ENCODE assay signal across 28 cellular contexts in the genomic region with DNA sequence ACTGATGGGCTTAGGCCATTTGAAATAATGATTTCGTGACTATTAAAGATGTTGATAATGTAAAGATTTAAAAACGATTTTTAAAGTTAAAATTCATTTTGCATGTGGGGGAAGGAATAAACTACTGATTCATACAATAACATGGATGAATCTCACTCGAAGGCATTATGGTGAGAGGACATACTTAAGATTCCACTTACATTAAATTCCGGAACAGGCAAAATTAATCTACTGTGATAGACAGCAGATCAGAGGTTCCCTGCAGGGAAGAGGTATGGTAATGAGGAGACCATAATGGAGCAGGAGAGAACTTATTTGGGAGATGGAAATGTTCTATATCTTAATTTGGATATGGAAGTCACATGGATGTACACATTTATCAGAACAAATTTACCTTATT.
"Had no signal": no experiment of that assay in that cellular context is flagged by ENCODE, and none has a peak within 500 bp of the region (broad histone marks: within the 10 kb centered on the region; RNA-seq: fewer than 3 reads in every experiment).

No MANE protein-coding gene starts in this region.

- H3K27ac ChIP-seq: coronary artery, neutrophil, parathyroid adenoma, right lobe of liver, suprapubic skin, transverse colon, upper lobe of right lung, vagina had no signal

- H3K79me2 ChIP-seq: parathyroid adenoma had no signal

- H3K4me3 ChIP-seq: coronary artery, lung, mucosa of descending colon, right lobe of liver, smooth muscle cell, suprapubic skin, transverse colon, upper lobe of right lung, vagina had no signal

- H3K9me3 ChIP-seq: mucosa of descending colon, neutrophil, right lobe of liver, suprapubic skin, transverse colon, upper lobe of right lung, vagina had no signal

- H3K4me2 ChIP-seq: smooth muscle cell had no signal

- H2AFZ ChIP-seq: parathyroid adenoma had no signal

- H3K27me3 ChIP-seq: right lobe of liver, suprapubic skin, transverse colon, vagina had no signal

- H3K27ac Mint-ChIP-seq: immature natural killer cell; memory B cell; natural killer cell treated with Interleukin-12 subunit alpha and Interleukin-12 subunit beta and Interleukin-15 and Interleukin-18, amount 100 ng/mL, for 72 hours; progenitor cell of endocrine pancreas; stimulated activated naive CD8-positive, alpha-beta T cell treated with anti-CD3 and anti-CD28 coated beads, Interleukin-15, amount 100 ng/mL, for 72 hours had no signal

- H3K9me3 Mint-ChIP-seq: immature natural killer cell; memory B cell; natural killer cell treated with Interleukin-12 subunit alpha and Interleukin-12 subunit beta and Interleukin-15 and Interleukin-18, amount 100 ng/mL, for 72 hours; stimulated activated naive CD8-positive, alpha-beta T cell treated with anti-CD3 and anti-CD28 coated beads, Interleukin-15, amount 100 ng/mL, for 72 hours had no signal

- FAIRE-seq: frontal cortex, keratinocyte had no signal

- H3K4me3 Mint-ChIP-seq: immature natural killer cell; memory B cell; natural killer cell treated with Interleukin-12 subunit alpha and Interleukin-12 subunit beta and Interleukin-15 and Interleukin-18, amount 100 ng/mL, for 72 hours; neural crest cell; stimulated activated naive CD8-positive, alpha-beta T cell treated with anti-CD3 and anti-CD28 coated beads, Interleukin-15, amount 100 ng/mL, for 72 hours had no signal

- H3K4me1 ChIP-seq: parathyroid adenoma had no signal

- H3K36me3 ChIP-seq: neutrophil, right lobe of liver, suprapubic skin, transverse colon, upper lobe of right lung, vagina had no signal

- H3K36me3 Mint-ChIP-seq: immature natural killer cell; memory B cell; natural killer cell treated with Interleukin-12 subunit alpha and Interleukin-12 subunit beta and Interleukin-15 and Interleukin-18, amount 100 ng/mL, for 72 hours had no signal

- DNase-seq: dermis blood vessel endothelial cell; hypothalamus; immature natural killer cell; mucosa of descending colon; naive B cell; right lobe of liver; stimulated activated CD4-positive, alpha-beta T cell treated with anti-CD3 and anti-CD28 coated beads, Interleukin-12 subunit alpha, Interleukin-12 subunit beta, amount 100 ng/mL, for 4 hours; stimulated activated CD4-positive, alpha-beta T cell treated with anti-CD3 and anti-CD28 coated beads, Interleukin-1b, Interleukin-23, amount 100 ng/mL, for 48 hours; stimulated activated CD4-positive, alpha-beta T cell treated with anti-CD3 and anti-CD28 coated beads, Interleukin-4, amount 100 ng/mL, for 1 hour; stimulated activated CD8-positive, alpha-beta memory T cell treated with anti-CD3 and anti-CD28 coated beads, Interleukin-4, amount 100 ng/mL, for 48 hours; stimulated activated naive CD4-positive, alpha-beta T cell; stimulated activated naive CD8-positive, alpha-beta T cell treated with anti-CD3 and anti-CD28 coated beads, Interleukin-15, amount 100 ng/mL, for 72 hours; transverse colon; upper lobe of right lung had no signal

- H3K9ac ChIP-seq: parathyroid adenoma had no signal

- ATAC-seq: left lobe of liver; mucosa of descending colon; natural killer cell treated with Interleukin-12 subunit alpha and Interleukin-12 subunit beta and Interleukin-15 and Interleukin-18, amount 100 ng/mL, for 72 hours; right lobe of liver; stimulated activated naive CD8-positive, alpha-beta T cell treated with anti-CD3 and anti-CD28 coated beads, Interleukin-15, amount 100 ng/mL, for 72 hours; upper lobe of right lung had no signal
